ENCODE assay signal across 20 cellular contexts in the genomic region with DNA sequence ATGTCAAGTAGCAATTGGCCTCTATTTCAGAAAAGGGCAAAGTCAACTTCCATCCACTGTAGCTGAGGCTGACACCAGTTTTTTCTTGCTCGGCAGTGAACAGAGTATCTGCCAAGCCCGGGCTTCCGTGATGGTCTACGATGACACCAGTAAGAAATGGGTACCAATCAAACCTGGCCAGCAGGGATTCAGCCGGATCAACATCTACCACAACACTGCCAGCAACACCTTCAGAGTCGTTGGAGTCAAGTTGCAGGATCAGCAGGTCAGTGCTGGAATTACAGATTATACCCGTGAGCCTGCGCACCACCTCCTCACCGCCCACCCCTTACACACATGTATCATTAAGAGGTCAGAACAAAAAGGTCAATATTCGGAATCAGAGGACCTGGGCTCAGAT. TPM values are rescaled to one million over a fixed set of nuclear protein-coding genes. Genes with fewer than 3 reads are reported as not detected.
DNase-seq lines count a peak whose midpoint lies in the region; TF ChIP-seq lines count a peak whose summit lies in the region.
"Had no signal": no experiment of that assay in that cellular context is flagged by ENCODE, and none has a peak within 500 bp of the region (broad histone marks: within the 10 kb centered on the region; RNA-seq: fewer than 3 reads in every experiment).

No MANE protein-coding gene starts in this region.

- H3K27ac ChIP-seq in RWPE1 = peak overlapping the region; percentile 75
- H3K27ac ChIP-seq: C4-2B, prostate gland, suprapubic skin had no signal

- peaks cover 70% of the 10 kb centered on the region for H3K36me3 Mint-ChIP-seq in activated naive CD8-positive, alpha-beta T cell treated with anti-CD3 and anti-CD28 coated beads for 36 hours
- peaks cover 30% of the 10 kb centered on the region for H3K36me3 Mint-ChIP-seq in osteocyte (ENCODE audit: unreplicated experiment)

- peak overlapping the region; percentile 96 for H3K27ac Mint-ChIP-seq in activated naive CD8-positive, alpha-beta T cell treated with anti-CD3 and anti-CD28 coated beads for 36 hours
- no peak overlapping the region for H3K27ac Mint-ChIP-seq in osteocyte (ENCODE audit: unreplicated experiment)
- H3K27ac Mint-ChIP-seq: dendritic cell treated with granulocyte-macrophage colony-stimulating factor and Interleukin-4, amounts not matched to agents 40 ng/mL and 50 ng/mL, for 4 days; H9 had no signal

- H3K4me1 Mint-ChIP-seq in activated naive CD8-positive, alpha-beta T cell treated with anti-CD3 and anti-CD28 coated beads for 36 hours = peaks cover 93% of the 10 kb centered on the region
- H3K4me1 Mint-ChIP-seq in osteocyte (ENCODE audit: unreplicated experiment) = peaks cover 26% of the 10 kb centered on the region

- CTCF ChIA-PET in RWPE1 (lab: Yijun Ruan, JAX) = interaction anchor here (0.7 to 1.1 kb wide), 2 partner anchors 102 to 108 kb away, joined by 3 read pairs; no protein-coding TSS in a partner anchor

- H3K4me3 Mint-ChIP-seq in activated naive CD8-positive, alpha-beta T cell treated with anti-CD3 and anti-CD28 coated beads for 36 hours = peak overlapping the region; percentile 13
- no peak overlapping the region for H3K4me3 Mint-ChIP-seq in osteocyte (ENCODE audit: unreplicated experiment)
- H3K4me3 Mint-ChIP-seq: dendritic cell treated with granulocyte-macrophage colony-stimulating factor and Interleukin-4, amounts not matched to agents 40 ng/mL and 50 ng/mL, for 4 days; H9 had no signal

- POLR2A ChIA-PET in RWPE1 (lab: Yijun Ruan, JAX; ENCODE audit: low non-redundant PET) = no interaction called here

- peak; percentile 47 for DNase-seq in activated CD8-positive, alpha-beta memory T cell treated with anti-CD3 and anti-CD28 coated beads, Interleukin-2, amount 50 U/mL, for 48 hours
- no peak for DNase-seq in activated CD8-positive, alpha-beta memory T cell treated with anti-CD3 and anti-CD28 coated beads for 24 hours
- DNase-seq in RWPE1 (ENCODE audit: low spot score) = no peak
- DNase-seq in activated naive CD8-positive, alpha-beta T cell treated with anti-CD3 and anti-CD28 coated beads for 36 hours = no peak
- DNase-seq in osteocyte (ENCODE audit: extremely low spot score, unreplicated experiment) = peak; percentile 34
- DNase-seq in NCI-H510A treated with DMSO at 0.1 percent for 48 hours (lab: John Stamatoyannopoulos, UW) = no peak
- no peak for DNase-seq in cerebellar nuclear complex (lab: John Stamatoyannopoulos, UW)
- no peak for DNase-seq in mesenteric fat pad (ENCODE audit: low spot score)
- DNase-seq: foreskin fibroblast; H9; hypothalamus; kidney; NCI-H1436 treated with DMSO at 0.1 percent for 48 hours; NCI-H2171 treated with DMSO at 0.1 percent for 48 hours; SHP77; stimulated activated CD4-positive, alpha-beta T cell treated with anti-CD3 and anti-CD28 coated beads, Interleukin-4, amount 100 ng/mL, for 24 hours had no signal

- peaks cover 3% of the 10 kb centered on the region for H3K9me3 Mint-ChIP-seq in activated naive CD8-positive, alpha-beta T cell treated with anti-CD3 and anti-CD28 coated beads for 36 hours
- H3K9me3 Mint-ChIP-seq in osteocyte (ENCODE audit: unreplicated experiment) = no peaks in the 10 kb centered on the region
- H3K9me3 Mint-ChIP-seq: dendritic cell treated with granulocyte-macrophage colony-stimulating factor and Interleukin-4, amounts not matched to agents 40 ng/mL and 50 ng/mL, for 4 days; H9 had no signal

- no peaks in the 10 kb centered on the region for H3K27me3 Mint-ChIP-seq in activated naive CD8-positive, alpha-beta T cell treated with anti-CD3 and anti-CD28 coated beads for 36 hours
- no peaks in the 10 kb centered on the region for H3K27me3 Mint-ChIP-seq in osteocyte (ENCODE audit: unreplicated experiment)
- H3K27me3 Mint-ChIP-seq: dendritic cell treated with granulocyte-macrophage colony-stimulating factor and Interleukin-4, amounts not matched to agents 40 ng/mL and 50 ng/mL, for 4 days had no signal

- TF ChIP-seq CTCF in RWPE1 (conservative IDR thresholded peaks at IDR 0.05; ENCODE audit: low read depth) (no peak), osteocyte (IDR thresholded peaks at IDR 0.05) (no peak)

RNA-seq across cellular contexts. Expression of a gene that starts 19.4 kb away (rescaled TPM):
- total RNA-seq in activated naive CD8-positive, alpha-beta T cell treated with anti-CD3 and anti-CD28 coated beads for 36 hours = 100 to 1,000 TPM; 225 to 236 TPM
- total RNA-seq in osteocyte (136 and 157 TPM in 2 replicates), mesenteric fat pad (60.5 TPM)

Comparison
In these comparisons a context has a peak if more than half of its experiments do, and no peak if none do; other contexts are left out.
1. DNase-seq: peak in activated CD8-positive, alpha-beta memory T cell treated with anti-CD3 and anti-CD28 coated beads, Interleukin-2, amount 50 U/mL, for 48 hours (single experiment) and osteocyte (single experiment); none in activated CD8-positive, alpha-beta memory T cell treated with anti-CD3 and anti-CD28 coated beads for 24 hours (single experiment), RWPE1 (single experiment), activated naive CD8-positive, alpha-beta T cell treated with anti-CD3 and anti-CD28 coated beads for 36 hours (single experiment), NCI-H510A treated with DMSO at 0.1 percent for 48 hours (single experiment), cerebellar nuclear complex (0 of 2) and mesenteric fat pad (single experiment).